Comparison of ENCODE assay signal across 2 cellular contexts in genomic region chrX:13266641-13267420, GRCh38.
TF ChIP-seq lines count a peak whose summit lies in the region.

No MANE protein-coding gene starts in this region.

TF ChIP-seq in IMR-90, 13 proteins besides CTCF, POLR2A, EP300 and RAD21:
- TF ChIP-seq ELK1 (IDR thresholded peaks at IDR 0.05; ENCODE audit: borderline replicate concordance, low read depth, low read length) (no peak), RCOR1 (IDR thresholded peaks at IDR 0.05; ENCODE audit: insufficient replicate concordance, low read length) (no peak), RFX5 (IDR thresholded peaks at IDR 0.05; ENCODE audit: low read depth, low read length) (no peak)

TF ChIP-seq in H1, 55 proteins besides CTCF, POLR2A, EP300 and RAD21:
- TF ChIP-seq CEBPB (IDR thresholded peaks at IDR 0.05; ENCODE audit: low read depth, low read length) (no peak), E2F6 (IDR thresholded peaks at IDR 0.05) (0 out of 2 replicates have a peak, but pooled peaks have one; percentile 20)
TF ChIP-seq in H1: peak in this region for 1.
